In the genomic region with DNA sequence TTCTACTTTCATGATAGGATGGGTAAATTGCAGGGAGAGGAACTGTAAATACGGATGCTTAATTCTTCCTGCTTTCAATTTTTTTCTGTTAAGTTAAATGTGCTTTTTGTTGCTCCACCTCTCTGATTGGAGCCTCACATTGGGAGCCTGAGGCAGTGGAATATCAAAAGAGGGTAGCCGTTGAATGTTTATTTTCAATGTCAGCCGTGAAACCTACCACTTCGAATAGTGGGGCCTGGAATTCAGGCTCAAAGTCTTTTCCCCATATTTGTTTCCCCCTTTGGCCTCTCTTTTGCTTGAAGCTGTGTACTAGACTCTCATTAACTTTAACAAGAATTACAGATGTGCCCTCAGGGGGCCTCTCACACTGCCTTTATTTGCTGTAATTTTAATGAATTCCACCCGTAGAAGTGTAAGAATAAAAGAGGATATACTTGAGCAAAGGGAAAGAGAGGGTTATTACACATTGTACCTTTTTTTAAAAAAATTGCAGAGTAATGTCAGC, we compare ENCODE assay signal across 17 cellular contexts. TPM values are rescaled to one million over a fixed set of nuclear protein-coding genes. Genes with fewer than 3 reads are reported as not detected.
DNase-seq lines count a peak whose midpoint lies in the region; ATAC-seq and TF ChIP-seq lines count a peak whose summit lies in the region.
"Had no signal": no experiment of that assay in that cellular context is flagged by ENCODE, and none has a peak within 500 bp of the region (broad histone marks: within the 10 kb centered on the region; RNA-seq: fewer than 3 reads in every experiment).

No MANE protein-coding gene starts in this region.

- no peak for TF ChIP-seq POLR2A in lower leg skin (IDR thresholded peaks at IDR 0.05)

- H3K9ac ChIP-seq in mammary epithelial cell (ENCODE audit: insufficient read depth, low read length), result no peak overlapping the region

- dilution Hi-C loops in mammary epithelial cell (cut with HindIII; ENCODE audit: low sequenced_read_pairs), result no loop called here

- peak; percentile 14 for ATAC-seq in left colon
- ATAC-seq in naive thymus-derived CD8-positive, alpha-beta T cell, result no peak

- peaks cover 81% of the 10 kb centered on the region for H3K36me3 Mint-ChIP-seq in MCF 10A (ENCODE audit: insufficient read depth, unreplicated experiment)
- peaks cover 95% of the 10 kb centered on the region for H3K36me3 Mint-ChIP-seq in brain
- H3K36me3 Mint-ChIP-seq in type B pancreatic cell, result peaks cover 36% of the 10 kb centered on the region
- H3K36me3 Mint-ChIP-seq in naive thymus-derived CD8-positive, alpha-beta T cell, result peaks cover 4 to 33% (median 26%) of the 10 kb centered on the region in 3 donors

- H3K36me3 ChIP-seq in mammary epithelial cell (ENCODE audit: insufficient read depth, low read length), result peaks cover 17% of the 10 kb centered on the region

- no peaks in the 10 kb centered on the region for H3K4me1 Mint-ChIP-seq in MCF 10A (ENCODE audit: insufficient read depth, unreplicated experiment)
- peaks cover 31% of the 10 kb centered on the region for H3K4me1 Mint-ChIP-seq in brain
- H3K4me1 Mint-ChIP-seq in type B pancreatic cell (ENCODE audit: unreplicated experiment), result peaks cover 13% of the 10 kb centered on the region
- H3K4me1 Mint-ChIP-seq in naive thymus-derived CD8-positive, alpha-beta T cell, result peaks cover 0 to 9% (median 5%) of the 10 kb centered on the region in 4 donors
- H3K4me1 Mint-ChIP-seq: CD4-positive, alpha-beta memory T cell had no signal

- H3K4me3 ChIP-seq in mammary epithelial cell (replicated peaks in 1 of 3; ENCODE audit: insufficient read depth in 1 of 3, low read depth in 2 of 3, low read length in 3 of 3) (no peak overlapping the region), lower leg skin (ENCODE audit: low read depth, poor library complexity, severe bottlenecking) (no peak overlapping the region)
- H3K4me3 ChIP-seq: K562 had no signal

- H3K9me3 ChIP-seq in mammary epithelial cell (replicated peaks; ENCODE audit: insufficient read depth, low read length), result no peaks in the 10 kb centered on the region

- H3K27me3 ChIP-seq in mammary epithelial cell (ENCODE audit: insufficient read depth, low read length), result no peaks in the 10 kb centered on the region

- no peaks in the 10 kb centered on the region for H3K27me3 Mint-ChIP-seq in MCF 10A (ENCODE audit: insufficient read depth, unreplicated experiment)
- no peaks in the 10 kb centered on the region for H3K27me3 Mint-ChIP-seq in brain
- no peaks in the 10 kb centered on the region for H3K27me3 Mint-ChIP-seq in type B pancreatic cell
- no peaks in the 10 kb centered on the region for H3K27me3 Mint-ChIP-seq in naive thymus-derived CD8-positive, alpha-beta T cell
- H3K27me3 Mint-ChIP-seq: CD4-positive, alpha-beta memory T cell had no signal

- no peak for DNase-seq in MCF 10A (ENCODE audit: unreplicated experiment)
- no peak for DNase-seq in mammary epithelial cell
- no peak for DNase-seq in left colon
- DNase-seq in type B pancreatic cell (ENCODE audit: extremely low spot score, unreplicated experiment), result no peak
- no peak for DNase-seq in lower leg skin (ENCODE audit: low spot score in 2 of 2)
- no peak for DNase-seq in naive thymus-derived CD8-positive, alpha-beta T cell
- DNase-seq in NCI-H345 (lab: John Stamatoyannopoulos, UW), result no peak
- DNase-seq: AML-193; CD4-positive, alpha-beta memory T cell; GF-D8; NCI-H1436 treated with DMSO at 0.1 percent for 48 hours; NCI-H2081 treated with DMSO at 0.1 percent for 48 hours; NK-92 treated with Interleukin-12 subunit alpha and Interleukin-12 subunit beta, amount 100 ng/mL, for 24 hours; OCI-M1 had no signal

- CTCF ChIA-PET in MCF 10A (lab: Yijun Ruan, JAX) (interaction anchor here (0.7 to 1.7 kb wide), 4 partner anchors 11 to 161 kb away, joined by 3 to 6 read pairs (median 5); no protein-coding TSS in a partner anchor), mammary epithelial cell (lab: Charles Lee; ENCODE audit: low non-redundant PET) (no interaction called here)

- H3K9me3 Mint-ChIP-seq in MCF 10A (ENCODE audit: unreplicated experiment) (no peaks in the 10 kb centered on the region), brain (peaks cover 0 to 13% (median 0%) of the 10 kb centered on the region in 5 experiments), type B pancreatic cell (no peaks in the 10 kb centered on the region)
- no peaks in the 10 kb centered on the region for H3K9me3 Mint-ChIP-seq in naive thymus-derived CD8-positive, alpha-beta T cell
- H3K9me3 Mint-ChIP-seq: CD4-positive, alpha-beta memory T cell had no signal

- no peak overlapping the region for H2AFZ ChIP-seq in mammary epithelial cell (ENCODE audit: low read depth, low read length)

- intact Hi-C loops in MCF 10A (cut with micrococcal nuclease) (no loop called here), mammary epithelial cell (cut with micrococcal nuclease) (no loop called here), left colon (cut with DNase I, micrococcal nuclease) (no loop called here), lower leg skin (cut with DNase I; ENCODE audit: low total_unique reads) (no loop called here)

- H3K4me2 ChIP-seq in mammary epithelial cell (ENCODE audit: insufficient read depth, low read depth, low read length), result no peak overlapping the region

- BruUV-seq in MCF 10A (replicated peaks; lab: Mats Ljungman, UMichigan), result no TSS peak
- no TSS peak for BruUV-seq in mammary epithelial cell (replicated peaks; lab: Mats Ljungman, UMichigan)

- no peak overlapping the region for H3K4me3 Mint-ChIP-seq in MCF 10A (ENCODE audit: unreplicated experiment)
- H3K4me3 Mint-ChIP-seq in brain, result peak overlapping the region in 1 of 5 experiments; percentile 47
- peak overlapping the region; percentile 42 for H3K4me3 Mint-ChIP-seq in type B pancreatic cell
- no peak overlapping the region for H3K4me3 Mint-ChIP-seq in naive thymus-derived CD8-positive, alpha-beta T cell
- H3K4me3 Mint-ChIP-seq: CD4-positive, alpha-beta memory T cell had no signal

- H3K27ac Mint-ChIP-seq in MCF 10A (ENCODE audit: low read depth, unreplicated experiment) (peak overlapping the region; percentile 32), brain (peak overlapping the region; percentile 17 to 97 (median 83)), type B pancreatic cell (peak overlapping the region; percentile 21)
- peak overlapping the region in 2 of 10 donors; percentile 5 to 82 for H3K27ac Mint-ChIP-seq in naive thymus-derived CD8-positive, alpha-beta T cell
- H3K27ac Mint-ChIP-seq: CD4-positive, alpha-beta memory T cell had no signal

- no peaks in the 10 kb centered on the region for H3K4me1 ChIP-seq in mammary epithelial cell (ENCODE audit: insufficient read depth, low read length)

- no peaks in the 10 kb centered on the region for H4K20me1 ChIP-seq in mammary epithelial cell (ENCODE audit: insufficient read depth, low read length)

- TF ChIP-seq CTCF in MCF 10A (IDR thresholded peaks at IDR 0.05; ENCODE audit: unreplicated experiment) (no peak), mammary epithelial cell (conservative IDR thresholded peaks at IDR 0.05 in 1 of 2, IDR thresholded peaks at IDR 0.05 in 1 of 2; ENCODE audit: extremely low read depth in 1 of 2, insufficient read depth in 1 of 2, low read depth in 1 of 2, low read length in 2 of 2) (no peak), brain (conservative IDR thresholded peaks at IDR 0.05) (no peak), type B pancreatic cell (conservative IDR thresholded peaks at IDR 0.05) (no peak), lower leg skin (IDR thresholded peaks at IDR 0.05) (no peak)

- H3K79me2 ChIP-seq in mammary epithelial cell (ENCODE audit: insufficient read depth, low read length), result no peaks in the 10 kb centered on the region

- 98% methylated on average over 5 of the region's 5 CpGs for WGBS in mammary epithelial cell (ENCODE audit: low coverage, missing lambda C conversion rate)
- 47 to 56% methylated on average over 5 of the region's 5 CpGs for WGBS in lower leg skin, 2 donors

- POLR2A ChIA-PET in MCF 10A (lab: Yijun Ruan, JAX), result interaction anchor here (0.7 kb wide), 1 partner anchor 81 kb away, joined by 3 read pairs; no protein-coding TSS in a partner anchor
- POLR2A ChIA-PET in naive thymus-derived CD8-positive, alpha-beta T cell (lab: Charles Lee), result no interaction called here

- in situ Hi-C loops in mammary epithelial cell (cut with MboI; ENCODE audit: low sequenced_read_pairs in 2 of 2), result no loop called here

- H3K27ac ChIP-seq in mammary epithelial cell (ENCODE audit: insufficient read depth, low read depth, low read length), result no peak overlapping the region
- H3K27ac ChIP-seq: HL-60 had no signal

RNA-seq across cellular contexts. Expression of a gene that starts 29.0 kb away (rescaled TPM):
- total RNA-seq in MCF 10A (2022), result 263 and 326 TPM in 2 replicates
- total RNA-seq in mammary epithelial cell, result 100 to 1,000 TPM; 220 to 369 TPM
- polyA plus RNA-seq in mammary epithelial cell, result 126 TPM
- 107 TPM for polyA minus RNA-seq in mammary epithelial cell
- polyA plus RNA-seq in brain (ENCODE audit: insufficient read depth, low read depth, low replicate concordance), result 164 TPM
- 10 to 100 TPM in 1 of 2 donors, 1 to 10 TPM in 1; 2.0 to 12.6 TPM for total RNA-seq in left colon
- 68.9 and 74.2 TPM in 2 replicates for total RNA-seq in type B pancreatic cell (ENCODE audit: low replicate concordance)
- total RNA-seq in lower leg skin, result 100 to 1,000 TPM in 1 of 4 donors, 10 to 100 TPM in 3; 50.2 to 106 (median 75.3) TPM
- total RNA-seq in naive thymus-derived CD8-positive, alpha-beta T cell, result 10 to 100 TPM; 28.3 to 29.3 TPM
- 10 to 100 TPM; 12.1 to 20.1 (median 15.3) TPM for polyA plus RNA-seq in naive thymus-derived CD8-positive, alpha-beta T cell
